20 cellular contexts compared by ENCODE assay signal in the genomic region with DNA sequence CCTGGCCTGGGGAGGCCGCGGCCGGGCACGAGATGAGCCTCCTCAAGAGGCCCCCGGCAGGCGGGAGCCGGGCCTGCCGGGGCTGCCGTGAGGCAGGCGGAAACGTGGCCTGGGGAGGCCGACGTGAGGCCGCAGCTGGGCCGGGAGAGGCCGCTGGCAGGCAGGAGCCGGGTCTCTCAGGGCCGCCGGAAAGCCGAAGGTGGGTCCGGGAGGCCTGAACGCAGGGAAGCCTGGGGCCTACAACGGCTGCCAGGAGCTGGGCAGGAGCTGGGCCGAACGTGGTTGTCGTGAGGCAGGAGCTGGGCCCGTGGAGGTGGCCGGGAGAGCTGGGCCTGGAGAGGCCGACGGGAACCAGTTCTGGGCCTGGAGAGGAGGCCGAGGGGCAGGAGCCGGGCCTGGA.
DNase-seq lines count a peak whose midpoint lies in the region; ATAC-seq, FAIRE-seq and TF ChIP-seq lines count a peak whose summit lies in the region.
"Had no signal": no experiment of that assay in that cellular context is flagged by ENCODE, and none has a peak within 500 bp of the region (broad histone marks: within the 10 kb centered on the region; RNA-seq: fewer than 3 reads in every experiment).

No MANE protein-coding gene starts in this region.

- intact Hi-C loops in K562 (cut with micrococcal nuclease): no loop called here

- no peak overlapping the region for H2BK15ac ChIP-seq in neuronal stem cell (ENCODE audit: low read length)

- no peak overlapping the region for H2AK5ac ChIP-seq in neuronal stem cell (ENCODE audit: low read depth, low read length)

- H2AFZ ChIP-seq in SK-N-SH (ENCODE audit: low read depth) (no peak overlapping the region), K562 (ENCODE audit: low read depth, low read length) (no peak overlapping the region), neuronal stem cell (ENCODE audit: low read length) (no peak overlapping the region)
- H2AFZ ChIP-seq: GM23338 had no signal

- no peaks in the 10 kb centered on the region for H3K9me2 ChIP-seq in SK-N-SH

- CTCF ChIA-PET in SK-N-SH (lab: Yijun Ruan, JAX) (interaction anchor here (1.2 kb wide), 1 partner anchor 64 kb away, joined by 3 read pairs; no protein-coding TSS in a partner anchor), K562 (lab: Yijun Ruan, JAX; ENCODE audit: low intra/inter-chr PET ratio) (interaction anchor here (0.6 kb wide), 1 partner anchor 1740 kb away, joined by 3 read pairs; no protein-coding TSS in a partner anchor)

- H4K20me1 ChIP-seq in SK-N-SH (ENCODE audit: insufficient read depth): no peaks in the 10 kb centered on the region
- H4K20me1 ChIP-seq in K562 (replicated peaks; ENCODE audit: control insufficient read depth, insufficient read depth, low read length): no peaks in the 10 kb centered on the region

- no peak for TF ChIP-seq CTCF in SK-N-SH (IDR thresholded peaks at IDR 0.05)
- no peak for TF ChIP-seq CTCF in K562 (IDR thresholded peaks at IDR 0.05 in 2 of 3, conservative IDR thresholded peaks at IDR 0.05 in 1 of 3; ENCODE audit: insufficient read depth in 2 of 3, low read depth in 1 of 3, low read length in 3 of 3)
- TF ChIP-seq CTCF in osteocyte (IDR thresholded peaks at IDR 0.05): no peak

- ATAC-seq in SK-N-SH treated with all-trans-retinoic acid at 6 μM for 48 hours: no peak
- no peak for ATAC-seq in K562
- no peak for ATAC-seq in HG03460 (IDR thresholded peaks at IDR 0.05; ENCODE audit: unreplicated experiment)
- ATAC-seq: HCT116 had no signal

- TF ChIP-seq POLR2A in K562 (conservative IDR thresholded peaks at IDR 0.05): no peak

- H3K4me3 ChIP-seq in SK-N-SH (ENCODE audit: low read depth in 2 of 2, low read length in 1 of 2) (no peak overlapping the region), K562 (no peak overlapping the region), neuronal stem cell (ENCODE audit: low read length in 2 of 2) (no peak overlapping the region)
- H3K4me3 ChIP-seq: A549, GM23338 had no signal

- no peak overlapping the region for H4K91ac ChIP-seq in neuronal stem cell (ENCODE audit: low read depth, low read length, poor library complexity)

- H3K9ac ChIP-seq in SK-N-SH (no peak overlapping the region), K562 (ENCODE audit: insufficient read depth in 1 of 2, low read depth in 2 of 2, low read length in 2 of 2) (no peak overlapping the region; a peak in 1 of 4 replicates), neuronal stem cell (ENCODE audit: low read depth, low read length, poor library complexity) (peak overlapping the region; percentile 44)

- H3F3A ChIP-seq in SK-N-SH (replicated peaks; ENCODE audit: insufficient read depth): peaks cover 4% of the 10 kb centered on the region

- no peak overlapping the region for H2BK120ac ChIP-seq in neuronal stem cell (ENCODE audit: low read depth, low read length)

- H3K18ac ChIP-seq in neuronal stem cell (ENCODE audit: low read length): no peak overlapping the region

- FAIRE-seq in K562 (lab: Jason Lieb, UNC): no peak
- FAIRE-seq: A549, H54, HTR-8/SVneo had no signal

- H2BK12ac ChIP-seq in neuronal stem cell (ENCODE audit: low read length): no peak overlapping the region

- no peak overlapping the region for H3K4ac ChIP-seq in neuronal stem cell (ENCODE audit: low read length)

- peaks cover 22% of the 10 kb centered on the region for H3K36me3 Mint-ChIP-seq in osteocyte (ENCODE audit: unreplicated experiment)

- H3K4me1 Mint-ChIP-seq in osteocyte (ENCODE audit: unreplicated experiment): peaks cover 5% of the 10 kb centered on the region
- H3K4me1 Mint-ChIP-seq: GM23338 had no signal

- peak overlapping the region; percentile 73 for H3K23ac ChIP-seq in neuronal stem cell (ENCODE audit: low read depth, low read length, poor library complexity)

- peaks cover 0 to 15% of the 10 kb centered on the region in 2 experiments for H3K36me3 ChIP-seq in SK-N-SH (replicated peaks in 1 of 2; ENCODE audit: control insufficient read depth in 1 of 2, insufficient read depth in 2 of 2, low read length in 1 of 2)
- 0 out of 3 replicates have a peak, but pooled peaks cover 7% of the 10 kb centered on the region for H3K36me3 ChIP-seq in K562 (ENCODE audit: control insufficient read depth, insufficient read depth, low read length)
- H3K36me3 ChIP-seq in neuronal stem cell (replicated peaks in 1 of 2; ENCODE audit: control insufficient read depth in 2 of 2, insufficient read depth in 2 of 2, low read length in 2 of 2): peaks cover 9 to 37% of the 10 kb centered on the region in 2 donors

- no peak overlapping the region for H4K8ac ChIP-seq in neuronal stem cell (ENCODE audit: low read depth, low read length)

- H3K9me3 ChIP-seq in SK-N-SH (0 out of 2 replicates have a peak, but pooled peaks cover 3% of the 10 kb centered on the region), K562 (replicated peaks; ENCODE audit: control insufficient read depth, insufficient read depth, low read depth, low read length) (no peaks in the 10 kb centered on the region; the same call in 1 of the 2 replicates), neuronal stem cell (replicated peaks in 1 of 2; ENCODE audit: control insufficient read depth in 2 of 2, insufficient read depth in 1 of 2, low read depth in 1 of 2, low read length in 2 of 2) (peaks cover 0 to 8% of the 10 kb centered on the region in 2 donors)

- no peaks in the 10 kb centered on the region for H3K9me1 ChIP-seq in K562 (ENCODE audit: control insufficient read depth, insufficient read depth, low read length)

- 97% methylated on average over 32 of the region's 32 CpGs for WGBS in SK-N-SH (ENCODE audit: low lambda C conversion rate)
- WGBS in K562 (ENCODE audit: insufficient coverage, low coverage, missing lambda C conversion rate): 90% methylated on average over 18 of the region's 32 CpGs
- no CpG with 5 or more reads among the region's 32 CpGs for WGBS in neuronal stem cell (ENCODE audit: extremely low coverage in 2 of 2, insufficient read length in 2 of 2, insufficient replicate concordance in 1 of 2), 2 donors

- H3K27ac Mint-ChIP-seq in osteocyte (ENCODE audit: unreplicated experiment): no peak overlapping the region
- H3K27ac Mint-ChIP-seq: CD4-positive, alpha-beta T cell; GM23338; HFFc6 had no signal

- H3K4me2 ChIP-seq in SK-N-SH (no peak overlapping the region), K562 (ENCODE audit: insufficient read depth, low read length) (no peak overlapping the region), neuronal stem cell (ENCODE audit: insufficient read depth, low read length, poor library complexity, severe bottlenecking) (no peak overlapping the region)
- H3K4me2 ChIP-seq: A549, GM23338 had no signal

- no peak overlapping the region for H3K4me3 Mint-ChIP-seq in osteocyte (ENCODE audit: unreplicated experiment)
- H3K4me3 Mint-ChIP-seq: CD4-positive, alpha-beta T cell; GM23338; HFFc6 had no signal

- peak overlapping the region; percentile 75 for H2BK5ac ChIP-seq in neuronal stem cell (ENCODE audit: low read length)

- in situ Hi-C loops in K562 (cut with MboI): no loop called here

- no peak overlapping the region for H3K14ac ChIP-seq in neuronal stem cell (ENCODE audit: low read length)

- DNase-seq in SK-N-SH: peak; percentile 33
- no peak for DNase-seq in K562 (ENCODE audit: extremely low read depth in 1 of 4, low spot score in 3 of 4)
- no peak for DNase-seq in neuronal stem cell (ENCODE audit: low spot score)
- no peak for DNase-seq in NCI-H2107 treated with DMSO at 0.1 percent for 48 hours (lab: John Stamatoyannopoulos, UW; ENCODE audit: unreplicated experiment)
- DNase-seq in osteocyte (ENCODE audit: extremely low spot score, unreplicated experiment): no peak
- DNase-seq: AML-193; CD4-positive, alpha-beta T cell; DMS153; DMS79 treated with DMSO at 0.1 percent for 48 hours; GF-D8; HFFc6 had no signal

- H3K27ac ChIP-seq in SK-N-SH (ENCODE audit: low read depth in 2 of 2, low read length in 1 of 2): no peak overlapping the region
- H3K27ac ChIP-seq in K562 (ENCODE audit: extremely low read depth, low read depth, low read length): no peak overlapping the region
- H3K27ac ChIP-seq in neuronal stem cell (replicated peaks; ENCODE audit: low read length): no peak overlapping the region
- H3K27ac ChIP-seq: 22Rv1, A549, C4-2B had no signal

- TF ChIP-seq EP300 in SK-N-SH (IDR thresholded peaks at IDR 0.05; ENCODE audit: borderline replicate concordance in 1 of 2, low read depth in 1 of 2, low read length in 1 of 2) (no peak), K562 (IDR thresholded peaks at IDR 0.05; ENCODE audit: low read length) (no peak)

- H3K9me3 Mint-ChIP-seq in osteocyte (ENCODE audit: unreplicated experiment): peaks cover 4% of the 10 kb centered on the region
- H3K9me3 Mint-ChIP-seq: GM23338 had no signal

- H3K27me3 Mint-ChIP-seq in osteocyte (ENCODE audit: unreplicated experiment): no peaks in the 10 kb centered on the region
- H3K27me3 Mint-ChIP-seq: CD4-positive, alpha-beta T cell had no signal

- H3K27me3 ChIP-seq in SK-N-SH (ENCODE audit: insufficient read depth) (no peaks in the 10 kb centered on the region), K562 (ENCODE audit: control insufficient read depth in 2 of 2, insufficient read depth in 2 of 2, low read length in 2 of 2) (no peaks in the 10 kb centered on the region), neuronal stem cell (ENCODE audit: control insufficient read depth in 3 of 3, insufficient read depth in 3 of 3, low read depth in 1 of 3, low read length in 3 of 3) (no peaks in the 10 kb centered on the region)

- POLR2A ChIA-PET in SK-N-SH (lab: Yijun Ruan, JAX) (no interaction called here), K562 (lab: Yijun Ruan, JAX) (interaction anchor here (1.1 kb wide), 1 partner anchor 43 kb away, joined by 3 read pairs; no protein-coding TSS in a partner anchor)

- BruUV-seq in K562 (replicated peaks; lab: Mats Ljungman, UMichigan): no TSS peak

- no peaks in the 10 kb centered on the region for H3K79me2 ChIP-seq in SK-N-SH (ENCODE audit: insufficient read depth)
- no peaks in the 10 kb centered on the region for H3K79me2 ChIP-seq in K562 (ENCODE audit: control insufficient read depth, insufficient read depth, low read length)

- H3K79me1 ChIP-seq in neuronal stem cell (ENCODE audit: low read depth, low read length): peaks cover 2% of the 10 kb centered on the region

- no peak for TF ChIP-seq RAD21 in SK-N-SH (IDR thresholded peaks at IDR 0.05; ENCODE audit: low read length)
- no peak for TF ChIP-seq RAD21 in K562 (CRISPR knock-in tag; conservative IDR thresholded peaks at IDR 0.05 in 1 of 2, IDR thresholded peaks at IDR 0.05 in 1 of 2)

- H3K4me1 ChIP-seq in SK-N-SH (ENCODE audit: control insufficient read depth in 1 of 2, insufficient read depth in 2 of 2, low read depth in 1 of 2, low read length in 1 of 2): no peaks in the 10 kb centered on the region
- peaks cover 10 to 17% of the 10 kb centered on the region in 2 experiments; a peak in 4 of 5 replicates for H3K4me1 ChIP-seq in K562 (replicated peaks in 1 of 2; ENCODE audit: control insufficient read depth in 2 of 2, insufficient read depth in 2 of 2, low read length in 2 of 2)
- no peaks in the 10 kb centered on the region for H3K4me1 ChIP-seq in neuronal stem cell (ENCODE audit: control insufficient read depth in 2 of 2, insufficient read depth in 1 of 2, low read depth in 1 of 2, low read length in 2 of 2)
- H3K4me1 ChIP-seq: A549 had no signal

TF ChIP-seq in SK-N-SH, 30 proteins besides CTCF, POLR2A, EP300 and RAD21 (continues in another document):
- no peak for TF ChIP-seq FOXJ3 (CRISPR knock-in tag; IDR thresholded peaks at IDR 0.05)

TF ChIP-seq in SK-N-SH treated with all-trans-retinoic acid at 6 μM for 48 hours, 23 proteins besides CTCF, POLR2A, EP300 and RAD21 (continues in another document):
- no peak for TF ChIP-seq ZNF70 (CRISPR knock-in tag; IDR thresholded peaks at IDR 0.05)
